ENCODE assay signal across 8 cellular contexts in genomic region chr6:10722570-10722819, GRCh38. TPM values are rescaled to one million over a fixed set of nuclear protein-coding genes. Genes with fewer than 3 reads are reported as not detected.
DNase-seq lines count a peak whose midpoint lies in the region; ATAC-seq lines count a peak whose summit lies in the region.

No MANE protein-coding gene starts in this region.

- peak overlapping the region; percentile 91 for H3K4me3 ChIP-seq in iPS-15b (ENCODE audit: low read depth, low read length)

- H3K9me3 ChIP-seq in iPS-15b (ENCODE audit: control insufficient read depth, insufficient read depth, low read length): peaks cover 14% of the 10 kb centered on the region

- peaks cover 55% of the 10 kb centered on the region for H3K4me1 Mint-ChIP-seq in activated T-helper 1 cell treated with anti-CD3 and anti-CD28 coated beads, Interleukin-12 subunit alpha, Interleukin-12 subunit beta, Interleukin-2, Interleukin-4 antibody, amounts not matched to agents 30 ng/mL and 10 ng/mL and 1 ng/mL, durations not matched to agents 14 hours and 24 hours and 36 hours (ENCODE audit: low read depth)
- H3K4me1 Mint-ChIP-seq in stimulated activated naive B cell treated with anti-CD40 and anti-IgM and Interleukin-4, amounts not matched to agents 10 μg/mL and 1 μg/mL and 100 μg/mL, for 72 hours: peaks cover 25 to 48% of the 10 kb centered on the region in 2 donors

- peaks cover 14% of the 10 kb centered on the region for H3K9me3 Mint-ChIP-seq in activated T-helper 1 cell treated with anti-CD3 and anti-CD28 coated beads, Interleukin-12 subunit alpha, Interleukin-12 subunit beta, Interleukin-2, Interleukin-4 antibody, amounts not matched to agents 30 ng/mL and 10 ng/mL and 1 ng/mL, durations not matched to agents 14 hours and 24 hours and 36 hours
- H3K9me3 Mint-ChIP-seq in stimulated activated naive B cell treated with anti-CD40 and anti-IgM and Interleukin-4, amounts not matched to agents 10 μg/mL and 1 μg/mL and 100 μg/mL, for 72 hours: peaks cover 0 to 4% of the 10 kb centered on the region in 2 donors

- no peak for ATAC-seq in stimulated activated naive B cell treated with anti-CD40 and anti-IgM and Interleukin-4, amounts not matched to agents 10 μg/mL and 1 μg/mL and 100 μg/mL, for 72 hours (replicated peaks)

- H3K9ac ChIP-seq in iPS-15b (ENCODE audit: low read depth, low read length): peak overlapping the region; percentile 32

- H3K27ac Mint-ChIP-seq in activated T-helper 1 cell treated with anti-CD3 and anti-CD28 coated beads, Interleukin-12 subunit alpha, Interleukin-12 subunit beta, Interleukin-2, Interleukin-4 antibody, amounts not matched to agents 30 ng/mL and 10 ng/mL and 1 ng/mL, durations not matched to agents 14 hours and 24 hours and 36 hours: peak overlapping the region; percentile 93
- peak overlapping the region; percentile 96 for H3K27ac Mint-ChIP-seq in stimulated activated naive B cell treated with anti-CD40 and anti-IgM and Interleukin-4, amounts not matched to agents 10 μg/mL and 1 μg/mL and 100 μg/mL, for 72 hours

- H3K27me3 ChIP-seq in iPS-15b (ENCODE audit: control insufficient read depth, insufficient read depth, low read length): no peaks in the 10 kb centered on the region

- H3K36me3 ChIP-seq in iPS-15b (ENCODE audit: control insufficient read depth, insufficient read depth, low read length): peaks cover 12% of the 10 kb centered on the region

- intact Hi-C loops in activated T-helper 1 cell treated with anti-CD3 and anti-CD28 coated beads, Interleukin-12 subunit alpha, Interleukin-12 subunit beta, Interleukin-2, Interleukin-4 antibody, amounts not matched to agents 30 ng/mL and 10 ng/mL and 1 ng/mL, durations not matched to agents 14 hours and 24 hours and 36 hours (cut with micrococcal nuclease): no loop called here

- peaks cover 5% of the 10 kb centered on the region for H3K4me1 ChIP-seq in iPS-15b (ENCODE audit: control insufficient read depth, insufficient read depth, low read length)

- H3K27me3 Mint-ChIP-seq in activated T-helper 1 cell treated with anti-CD3 and anti-CD28 coated beads, Interleukin-12 subunit alpha, Interleukin-12 subunit beta, Interleukin-2, Interleukin-4 antibody, amounts not matched to agents 30 ng/mL and 10 ng/mL and 1 ng/mL, durations not matched to agents 14 hours and 24 hours and 36 hours (ENCODE audit: insufficient read depth): no peaks in the 10 kb centered on the region
- no peaks in the 10 kb centered on the region for H3K27me3 Mint-ChIP-seq in stimulated activated naive B cell treated with anti-CD40 and anti-IgM and Interleukin-4, amounts not matched to agents 10 μg/mL and 1 μg/mL and 100 μg/mL, for 72 hours

- DNase-seq in NCI-H1105 treated with DMSO at 0.1 percent for 48 hours (lab: John Stamatoyannopoulos, UW) (peak; percentile 91), NCI-H1105 (lab: John Stamatoyannopoulos, UW) (no peak), retina (no peak), NAMALWA (ENCODE audit: low spot score) (no peak)
- DNase-seq in activated T-helper 1 cell treated with anti-CD3 and anti-CD28 coated beads, Interleukin-12 subunit alpha, Interleukin-12 subunit beta, Interleukin-2, Interleukin-4 antibody, amounts not matched to agents 30 ng/mL and 10 ng/mL and 1 ng/mL, durations not matched to agents 14 hours and 24 hours and 36 hours (ENCODE audit: low spot score): no peak
- DNase-seq in stimulated activated naive B cell treated with anti-CD40 and anti-IgM and Interleukin-4, amounts not matched to agents 10 μg/mL and 1 μg/mL and 100 μg/mL, for 72 hours: no peak
- no peak for DNase-seq in activated CD4-positive, alpha-beta T cell treated with anti-CD3 and anti-CD28 coated beads for 1 hour

- peak overlapping the region; percentile 91 for H3K4me3 Mint-ChIP-seq in activated T-helper 1 cell treated with anti-CD3 and anti-CD28 coated beads, Interleukin-12 subunit alpha, Interleukin-12 subunit beta, Interleukin-2, Interleukin-4 antibody, amounts not matched to agents 30 ng/mL and 10 ng/mL and 1 ng/mL, durations not matched to agents 14 hours and 24 hours and 36 hours
- peak overlapping the region; percentile 92 to 94 for H3K4me3 Mint-ChIP-seq in stimulated activated naive B cell treated with anti-CD40 and anti-IgM and Interleukin-4, amounts not matched to agents 10 μg/mL and 1 μg/mL and 100 μg/mL, for 72 hours

- H3K36me3 Mint-ChIP-seq in activated T-helper 1 cell treated with anti-CD3 and anti-CD28 coated beads, Interleukin-12 subunit alpha, Interleukin-12 subunit beta, Interleukin-2, Interleukin-4 antibody, amounts not matched to agents 30 ng/mL and 10 ng/mL and 1 ng/mL, durations not matched to agents 14 hours and 24 hours and 36 hours (ENCODE audit: low read depth): peaks cover 19% of the 10 kb centered on the region
- peaks cover 12 to 28% of the 10 kb centered on the region in 2 donors for H3K36me3 Mint-ChIP-seq in stimulated activated naive B cell treated with anti-CD40 and anti-IgM and Interleukin-4, amounts not matched to agents 10 μg/mL and 1 μg/mL and 100 μg/mL, for 72 hours

RNA-seq across cellular contexts. Expression of gene TMEM14C, which starts 0.4 kb away (rescaled TPM):
- 57.3 and 63.1 TPM in 2 replicates for total RNA-seq in activated T-helper 1 cell treated with anti-CD3 and anti-CD28 coated beads, Interleukin-12 subunit alpha, Interleukin-12 subunit beta, Interleukin-2, Interleukin-4 antibody, amounts not matched to agents 30 ng/mL and 10 ng/mL and 1 ng/mL, durations not matched to agents 14 hours and 24 hours and 36 hours

RNA-seq across cellular contexts. Expression of gene TMEM14B, which starts 25.1 kb away (rescaled TPM):
- 82.1 and 83.7 TPM in 2 replicates for total RNA-seq in activated T-helper 1 cell treated with anti-CD3 and anti-CD28 coated beads, Interleukin-12 subunit alpha, Interleukin-12 subunit beta, Interleukin-2, Interleukin-4 antibody, amounts not matched to agents 30 ng/mL and 10 ng/mL and 1 ng/mL, durations not matched to agents 14 hours and 24 hours and 36 hours

RNA-seq across cellular contexts. Expression of gene PAK1IP1, which starts 27.7 kb away (rescaled TPM):
- 35.3 and 37.4 TPM in 2 replicates for total RNA-seq in activated T-helper 1 cell treated with anti-CD3 and anti-CD28 coated beads, Interleukin-12 subunit alpha, Interleukin-12 subunit beta, Interleukin-2, Interleukin-4 antibody, amounts not matched to agents 30 ng/mL and 10 ng/mL and 1 ng/mL, durations not matched to agents 14 hours and 24 hours and 36 hours

RNA-seq across cellular contexts. Expression of gene C6orf52, which starts 28.1 kb away (rescaled TPM):
- 3.6 and 6.0 TPM in 2 replicates for total RNA-seq in activated T-helper 1 cell treated with anti-CD3 and anti-CD28 coated beads, Interleukin-12 subunit alpha, Interleukin-12 subunit beta, Interleukin-2, Interleukin-4 antibody, amounts not matched to agents 30 ng/mL and 10 ng/mL and 1 ng/mL, durations not matched to agents 14 hours and 24 hours and 36 hours
